Comparison of ENCODE assay signal across 8 cellular contexts in genomic region chr18:13217466-13217961, GRCh38. TPM values are rescaled to one million over a fixed set of nuclear protein-coding genes. Genes with fewer than 3 reads are reported as not detected.
DNase-seq lines count a peak whose midpoint lies in the region; ATAC-seq, FAIRE-seq and TF ChIP-seq lines count a peak whose summit lies in the region.

No MANE protein-coding gene starts in this region.

- 0% methylated on average over 35 of the region's 64 CpGs for WGBS in GM12878 (ENCODE audit: insufficient coverage, insufficient replicate concordance, low lambda C conversion rate, missing lambda C conversion rate)
- under 1% methylated on average over 28 of the region's 64 CpGs for WGBS in smooth muscle cell (ENCODE audit: low lambda C conversion rate)

- H4K20me1 ChIP-seq in GM12878 (ENCODE audit: control insufficient read depth, insufficient read depth) (no peaks in the 10 kb centered on the region), smooth muscle cell (ENCODE audit: low read depth) (peaks cover under 1% of the 10 kb centered on the region)

- H3K27ac ChIP-seq in GM12878 (ENCODE audit: control insufficient read depth, insufficient read depth) (no peak overlapping the region), smooth muscle cell (ENCODE audit: low read depth) (peak overlapping the region; percentile 94)

- intact Hi-C loops in GM12878 (cut with micrococcal nuclease; ENCODE audit: unreplicated experiment): loop anchor here (10.0 kb wide), 1 partner anchor 317 kb away; no protein-coding TSS in a partner anchor

- no peak for TF ChIP-seq RAD21 in GM12878 (IDR thresholded peaks at IDR 0.05; ENCODE audit: insufficient read depth, low read depth, low read length)

- ATAC-seq in HG02884 (IDR thresholded peaks at IDR 0.05; ENCODE audit: unreplicated experiment) (peak; percentile 43), GM12878 (peak; percentile 53), GM18861 (IDR thresholded peaks at IDR 0.05; ENCODE audit: unreplicated experiment) (no peak)

- H2AFZ ChIP-seq in GM12878 (ENCODE audit: control insufficient read depth, low read depth, low read length): no peak overlapping the region
- H2AFZ ChIP-seq in smooth muscle cell (ENCODE audit: low read depth): peak overlapping the region; percentile 66

- POLR2A ChIA-PET in GM12878 (lab: Charles Lee): no interaction called here

- CTCF ChIA-PET in GM12878 (lab: Yijun Ruan, JAX): interaction anchor here (1.0 to 2.0 kb wide), 4 partner anchors 136 to 344 kb away, joined by 3 to 26 read pairs (median 8); no protein-coding TSS in a partner anchor

- peaks cover 20% of the 10 kb centered on the region for H3F3A ChIP-seq in smooth muscle cell (ENCODE audit: low read depth)

- H3K79me2 ChIP-seq in GM12878 (ENCODE audit: control insufficient read depth, insufficient read depth, low read length) (no peaks in the 10 kb centered on the region), smooth muscle cell (ENCODE audit: low read depth) (peaks cover 30% of the 10 kb centered on the region)

- RAD21 ChIA-PET in GM12878 (lab: Charles Lee; ENCODE audit: unreplicated experiment): interaction anchor here (1.3 kb wide), 1 partner anchor 412 kb away, joined by 3 read pairs; no protein-coding TSS in a partner anchor

- H3K9ac ChIP-seq in GM12878 (ENCODE audit: control insufficient read depth, insufficient read depth, low read length): no peak overlapping the region
- H3K9ac ChIP-seq in smooth muscle cell (ENCODE audit: low read depth): peak overlapping the region; percentile 86

- in situ Hi-C loops in G401 (cut with HindIII; ENCODE audit: low sequenced_read_pairs) (no loop called here), GM12878 (cut with MboI) (no loop called here)

- peak overlapping the region; percentile 22; the same call in 1 of the 2 replicates for H3K4me3 ChIP-seq in GM12878
- peak overlapping the region; percentile 81 for H3K4me3 ChIP-seq in smooth muscle cell

- H3K27me3 ChIP-seq in GM12878 (replicated peaks in 1 of 2; ENCODE audit: control insufficient read depth in 2 of 2, insufficient read depth in 2 of 2, low read length in 1 of 2) (peaks cover 11 to 25% of the 10 kb centered on the region in 2 experiments), smooth muscle cell (ENCODE audit: low read depth) (no peaks in the 10 kb centered on the region)

- DNase-seq in G401 (ENCODE audit: low spot score) (peak; percentile 56), T-helper 2 cell (peak in 4 of 5 experiments; percentile 12 to 65 (median 30)), GM12878 (ENCODE audit: low read depth, low spot score) (no peak), iPS-NIHi7 (ENCODE audit: extremely low spot score) (peak; percentile 52), smooth muscle cell (lab: John Stamatoyannopoulos, UW; ENCODE audit: unreplicated experiment) (peak; percentile 60), amniotic stem cell (lab: John Stamatoyannopoulos, UW) (no peak)

- no TSS peak for BruUV-seq in GM12878 (replicated peaks; lab: Mats Ljungman, UMichigan)

- SMC1A ChIA-PET in GM12878 (lab: Charles Lee; ENCODE audit: uncharacterized antibody, unreplicated experiment): interaction anchor here (1.4 to 1.8 kb wide), 5 partner anchors 37 to 344 kb away, joined by 3 to 12 read pairs (median 8); no protein-coding TSS in a partner anchor

- no peaks in the 10 kb centered on the region for H3K36me3 ChIP-seq in GM12878 (ENCODE audit: control insufficient read depth in 2 of 2, insufficient read depth in 2 of 2, low read length in 1 of 2)
- no peaks in the 10 kb centered on the region for H3K36me3 ChIP-seq in smooth muscle cell (ENCODE audit: low read depth)

- H3K4me1 ChIP-seq in GM12878 (ENCODE audit: control insufficient read depth, insufficient read depth, low read length) (no peaks in the 10 kb centered on the region), smooth muscle cell (ENCODE audit: low read depth) (peaks cover 23% of the 10 kb centered on the region)

- H3K4me2 ChIP-seq in GM12878 (ENCODE audit: control insufficient read depth, insufficient read depth) (peak overlapping the region; percentile 81), smooth muscle cell (peak overlapping the region; percentile 89)

- TF ChIP-seq CTCF in GM12878 (IDR thresholded peaks at IDR 0.05 in 2 of 3, conservative IDR thresholded peaks at IDR 0.05 in 1 of 3; ENCODE audit: control insufficient read depth in 2 of 3, extremely low read depth in 1 of 3, insufficient read depth in 1 of 3, low read depth in 3 of 3, low read length in 3 of 3): no peak
- no peak for TF ChIP-seq CTCF in smooth muscle cell (IDR thresholded peaks at IDR 0.05; ENCODE audit: borderline replicate concordance, insufficient read depth, poor library complexity, severe bottlenecking)

- H3K9me3 ChIP-seq in GM12878 (replicated peaks; ENCODE audit: control insufficient read depth, insufficient read depth, low read length): no peaks in the 10 kb centered on the region
- H3K9me3 ChIP-seq in smooth muscle cell (replicated peaks; ENCODE audit: low read depth): no peaks in the 10 kb centered on the region

- no peak for TF ChIP-seq POLR2A in GM12878 (IDR thresholded peaks at IDR 0.05; ENCODE audit: low read depth, low read length)

- no peak for TF ChIP-seq EP300 in GM12878 (IDR thresholded peaks at IDR 0.05; ENCODE audit: borderline replicate concordance in 1 of 2, control insufficient read depth in 1 of 2, low read depth in 2 of 2, low read length in 2 of 2)

- FAIRE-seq in GM12878 (lab: Jason Lieb, UNC): no peak

TF ChIP-seq in GM12878, 131 proteins besides CTCF, POLR2A, EP300 and RAD21:
- TF ChIP-seq ZNF384 (IDR thresholded peaks at IDR 0.05; ENCODE audit: borderline replicate concordance, low read depth, low read length): no peak
- peak; percentile 29 for TF ChIP-seq HDAC6 (IDR thresholded peaks at IDR 0.05; ENCODE audit: unreplicated experiment)

RNA-seq across cellular contexts. Expression of gene LDLRAD4, which starts 1.0 kb away (rescaled TPM):
- total RNA-seq in G401 (2014; rRNA removed; shearing (Covaris generic)): 0.06 TPM in 1 of 2 replicates, not detected in the other
- 159 and 169 TPM in 2 replicates for total RNA-seq in GM12878 (2013; cell fraction: nucleolus; rRNA removed)
- 12.2 and 15.7 TPM in 2 replicates for total RNA-seq in GM12878 (2014; rRNA removed)
- total RNA-seq in GM12878 (2014; rRNA removed; fragmentation: Illumina TruSeq; extraction: Trizol): 9.9 and 11.7 TPM in 2 replicates
- 11.9 and 12.8 TPM in 2 replicates for total RNA-seq in GM12878 (2021)
- 12.0 TPM for polyA plus RNA-seq in GM12878 (2011; ENCODE audit: low read depth)
- polyA plus RNA-seq in GM12878 (2011; rRNA removed): 8.9 and 10.6 TPM in 2 replicates
- polyA plus RNA-seq in GM12878 (2011; cell fraction: cytosol; rRNA removed): 10.4 and 15.4 TPM in 2 replicates
- 13.5 and 15.0 TPM in 2 replicates for polyA plus RNA-seq in GM12878 (2011; cell fraction: nucleus; rRNA removed)
- polyA plus RNA-seq in GM12878 (2012): 29.7 and 31.1 TPM in 2 replicates
- polyA plus RNA-seq in GM12878 (2014; fragmentation: Illumina TruSeq; extraction: Trizol): 5.5 and 5.8 TPM in 2 replicates
- polyA plus RNA-seq in GM12878 (2014; fragmentation: Nextera tagmentation; extraction: Ambion mirVana): 1 to 10 TPM; 2.7 to 4.0 TPM
- polyA plus RNA-seq in GM12878 (2014; rRNA removed): 13.0 and 14.6 TPM in 2 replicates
- polyA plus RNA-seq in GM12878 (2016; fragmentation: Nextera tagmentation; extraction: Ambion mirVana): 10 to 100 TPM; 15.5 to 16.8 TPM
- 12.5 and 20.3 TPM in 2 replicates for polyA minus RNA-seq in GM12878 (2011; rRNA and poly(A)+ RNA removed)
- polyA minus RNA-seq in GM12878 (2011; cell fraction: cytosol; rRNA and poly(A)+ RNA removed): 5.4 and 6.7 TPM in 2 replicates
- polyA minus RNA-seq in GM12878 (2011; cell fraction: nucleus; rRNA and poly(A)+ RNA removed): 19.0 and 21.2 TPM in 2 replicates
- 36.2 and 41.1 TPM in 2 replicates for total RNA-seq in smooth muscle cell
- polyA plus RNA-seq in smooth muscle cell: 40.9 and 48.3 TPM in 2 replicates

Comparison
In these comparisons a context has a peak if more than half of its experiments do, and no peak if none do; other contexts are left out.
1. DNase-seq: peak in G401 (single experiment), T-helper 2 cell (4 of 5), iPS-NIHi7 (single experiment) and smooth muscle cell (single experiment); none in GM12878 (single experiment) and amniotic stem cell (single experiment).
2. RNA of gene LDLRAD4, which starts 1.0 kb away (total RNA-seq): 36.2 to 41.1 TPM in smooth muscle cell and 9.9 to 169 TPM in GM12878; 0.06 TPM in G401; every median in the first group is over 10 times any median in the second.